In the genomic region with DNA sequence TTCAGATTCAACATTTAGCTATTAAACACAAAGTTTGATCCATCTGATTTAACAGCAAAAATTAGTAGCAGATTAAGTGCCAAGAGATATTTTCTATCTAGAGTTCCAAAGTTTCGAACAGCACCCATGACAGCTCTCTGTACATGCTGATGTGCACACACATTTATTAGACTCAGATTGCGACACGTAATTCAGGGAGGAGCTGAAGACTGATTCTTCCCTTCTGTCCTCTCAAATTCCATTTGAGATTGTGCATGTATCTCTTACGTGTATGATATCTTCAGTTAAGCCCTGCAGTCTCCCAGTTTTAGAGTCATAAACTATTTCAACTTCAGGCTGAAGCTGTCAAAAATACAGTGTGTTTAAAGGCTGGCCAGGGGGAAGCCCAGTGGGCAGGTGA, we compare ENCODE assay signal across 25 cellular contexts. TPM values are rescaled to one million over a fixed set of nuclear protein-coding genes. Genes with fewer than 3 reads are reported as not detected.
"Had no signal": no experiment of that assay in that cellular context is flagged by ENCODE, and none has a peak within 500 bp of the region (broad histone marks: within the 10 kb centered on the region; RNA-seq: fewer than 3 reads in every experiment).

No MANE protein-coding gene starts in this region.

- H3K4me3 Mint-ChIP-seq: WTC11 had no signal

- H3K4me1 ChIP-seq: adrenal gland, thyroid gland had no signal

- H3K36me3 Mint-ChIP-seq: activated naive CD4-positive, alpha-beta T cell treated with anti-CD3 and anti-CD28 coated beads, Interleukin-2, amount 50 U/mL, for 72 hours had no signal

- H3K27ac ChIP-seq: adrenal gland, spleen, thyroid gland had no signal

- H3K27ac Mint-ChIP-seq: activated naive CD4-positive, alpha-beta T cell treated with anti-CD3 and anti-CD28 coated beads, Interleukin-2, amount 50 U/mL, for 72 hours had no signal

- H3K36me3 ChIP-seq: thyroid gland had no signal

- H3K27me3 ChIP-seq: adrenal gland, spleen, thyroid gland had no signal

- ATAC-seq: activated naive CD4-positive, alpha-beta T cell treated with anti-CD3 and anti-CD28 coated beads, Interleukin-2, amount 50 U/mL, for 72 hours; left ventricle myocardium superior; WTC11 had no signal

- H3K9me3 Mint-ChIP-seq: activated naive CD4-positive, alpha-beta T cell treated with anti-CD3 and anti-CD28 coated beads, Interleukin-2, amount 50 U/mL, for 72 hours; WTC11 had no signal

- H3K9me3 ChIP-seq: adrenal gland, spleen, thyroid gland had no signal

- H3K4me3 ChIP-seq: adrenal gland, spleen, thyroid gland had no signal

- DNase-seq: activated T-cell treated with anti-CD3 and anti-CD28 coated beads, Interleukin-2, amount 50 U/mL, for 1 hour; adrenal gland; central memory CD4-positive, alpha-beta T cell; dermis blood vessel endothelial cell; effector CD8-positive, alpha-beta T cell; glutamatergic neuron; hippocampal formation; left ventricle myocardium superior; occipital lobe; retina; spleen; stimulated activated CD4-positive, alpha-beta T cell treated with anti-CD3 and anti-CD28 coated beads, Interleukin-4, amount 100 ng/mL, for 1 hour; stimulated activated naive CD4-positive, alpha-beta T cell; T-helper 9 cell; thyroid gland had no signal

RNA-seq across cellular contexts. Expression of gene C18orf63, which starts 54.6 kb away (rescaled TPM):
- total RNA-seq: activated naive CD4-positive, alpha-beta T cell treated with anti-CD3 and anti-CD28 coated beads, Interleukin-2, amount 50 U/mL, for 72 hours; adrenal gland; astrocyte; dermis blood vessel endothelial cell; frontal cortex; left ventricle myocardium superior; mononuclear cell; myocyte; occipital lobe; posterior vena cava; T-helper 1 cell treated with Interleukin-12 subunit alpha and Interleukin-12 subunit beta and Interleukin-4 antibody, amounts not matched to agents 30 ng/mL and 1 ng/mL, for 36 hours; thyroid gland; WTC11 had no signal
- polyA plus RNA-seq: adrenal gland, esophagus, neural cell had no signal
